ENCODE assay signal across 8 cellular contexts in genomic region chr19:48332662-48333466, GRCh38. TPM values are rescaled to one million over a fixed set of nuclear protein-coding genes. Genes with fewer than 3 reads are reported as not detected.
DNase-seq lines count a peak whose midpoint lies in the region; ATAC-seq, FAIRE-seq and TF ChIP-seq lines count a peak whose summit lies in the region.

No MANE protein-coding gene starts in this region.

- no peaks in the 10 kb centered on the region for H3K9me3 ChIP-seq in gastrocnemius medialis

- peak; percentile 81 for FAIRE-seq in TTC549 (lab: Jason Lieb, UNC)

- H3K27me3 ChIP-seq in gastrocnemius medialis: no peaks in the 10 kb centered on the region

- in situ Hi-C loops in gastrocnemius medialis (cut with MboI; ENCODE audit: low sequenced_read_pairs in 4 of 4): no loop called here

- H3K4me1 ChIP-seq in gastrocnemius medialis: peaks cover 10 to 15% of the 10 kb centered on the region in 2 donors

- H3K4me1 Mint-ChIP-seq in brain: peaks cover 53% of the 10 kb centered on the region

- H3K4me3 ChIP-seq in iPS-11a (ENCODE audit: low read depth, low read length): peak overlapping the region; percentile 24
- peak overlapping the region; percentile 49 to 58 (median 52) for H3K4me3 ChIP-seq in gastrocnemius medialis

- ATAC-seq in GM18519 (IDR thresholded peaks at IDR 0.05; ENCODE audit: low FRiP score, unreplicated experiment): peak; percentile 56
- ATAC-seq in HG03039 (IDR thresholded peaks at IDR 0.05; ENCODE audit: unreplicated experiment): peak; percentile 44
- ATAC-seq in gastrocnemius medialis: peak; percentile 87 to 92

- peak overlapping the region; percentile 97 for H3K27ac ChIP-seq in 22Rv1
- peak overlapping the region; percentile 82 to 84 (median 83) for H3K27ac ChIP-seq in gastrocnemius medialis

- H3K27me3 Mint-ChIP-seq in brain: no peaks in the 10 kb centered on the region

- peak; percentile 100 for DNase-seq in NCI-H2081 (lab: John Stamatoyannopoulos, UW)
- DNase-seq in gastrocnemius medialis: peak; percentile 85 to 90

- peaks cover 0 to 11% (median 2%) of the 10 kb centered on the region in 5 experiments for H3K9me3 Mint-ChIP-seq in brain

- no peaks in the 10 kb centered on the region for H3K36me3 ChIP-seq in gastrocnemius medialis

- TF ChIP-seq CTCF in 22Rv1 (IDR thresholded peaks at IDR 0.05) (no peak), brain (conservative IDR thresholded peaks at IDR 0.05) (no peak), gastrocnemius medialis (IDR thresholded peaks at IDR 0.05 in 4 of 5, conservative IDR thresholded peaks at IDR 0.05 in 1 of 5) (no peak)

- peaks cover 16% of the 10 kb centered on the region for H3K36me3 Mint-ChIP-seq in brain

- intact Hi-C loops in gastrocnemius medialis (cut with DNase I; ENCODE audit: low total_unique reads): loop anchor here (1.0 kb wide), 2 partner anchors 11 to 30 kb away; partner anchors contain the start of gene TMEM143

- peak; percentile 11 to 47 for TF ChIP-seq POLR2A in gastrocnemius medialis (IDR thresholded peaks at IDR 0.05)

- H3K4me3 Mint-ChIP-seq in brain: peak overlapping the region; percentile 82 to 86 (median 86)

- H3K27ac Mint-ChIP-seq in brain: peak overlapping the region; percentile 92 to 98 (median 97)

RNA-seq across cellular contexts. Expression of gene EMP3, which starts 7.5 kb away (rescaled TPM):
- polyA plus RNA-seq in brain (ENCODE audit: insufficient read depth, low read depth, low replicate concordance): 24.9 TPM
- total RNA-seq in gastrocnemius medialis: 10 to 100 TPM in 2 of 4 donors, 1 to 10 TPM in 2; 3.8 to 15.3 (median 9.4) TPM

RNA-seq across cellular contexts. Expression of gene TMEM143, which starts 30.9 kb away (rescaled TPM):
- 6.4 TPM for polyA plus RNA-seq in brain (ENCODE audit: insufficient read depth, low read depth, low replicate concordance)
- total RNA-seq in gastrocnemius medialis: 10 to 100 TPM; 28.8 to 42.3 (median 40.7) TPM

RNA-seq across cellular contexts. Expression of gene SYNGR4, which starts 31.3 kb away (rescaled TPM):
- 8.6 TPM for polyA plus RNA-seq in brain (ENCODE audit: insufficient read depth, low read depth, low replicate concordance)
- not detected for total RNA-seq in gastrocnemius medialis

RNA-seq across cellular contexts. Expression of gene KDELR1, which starts 58.5 kb away (rescaled TPM):
- 216 TPM for polyA plus RNA-seq in brain (ENCODE audit: insufficient read depth, low read depth, low replicate concordance)
- 10 to 100 TPM; 44.9 to 64.7 (median 54.0) TPM for total RNA-seq in gastrocnemius medialis

Comparison
In these comparisons a context has a peak if more than half of its experiments do, and no peak if none do; other contexts are left out.
1. Peak in every context shown above with its lines: DNase-seq, ATAC-seq, H3K4me3 ChIP-seq and H3K27ac ChIP-seq.